18 cellular contexts compared by ENCODE assay signal in the genomic region with DNA sequence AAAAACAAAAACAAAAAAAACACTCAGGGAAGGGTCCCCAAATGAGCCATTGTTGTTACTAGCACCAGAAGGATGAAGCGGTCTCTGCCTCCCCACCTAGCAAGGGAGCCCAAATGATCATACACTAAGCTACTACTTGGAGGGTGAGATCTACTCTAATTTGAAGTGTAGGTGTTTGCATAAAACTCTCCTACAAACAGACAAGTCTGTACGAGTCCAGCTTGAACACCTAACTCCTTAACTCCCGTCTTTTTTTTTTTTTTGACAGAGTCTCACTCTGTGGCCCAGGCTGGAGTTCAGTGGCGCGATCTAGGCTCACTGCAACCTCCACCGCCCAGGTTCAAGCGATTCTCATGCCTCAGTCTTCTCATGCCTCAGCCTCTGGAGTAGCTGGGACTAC.
"Had no signal": no experiment of that assay in that cellular context is flagged by ENCODE, and none has a peak within 500 bp of the region (broad histone marks: within the 10 kb centered on the region; RNA-seq: fewer than 3 reads in every experiment).

No MANE protein-coding gene starts in this region.

- H3K4me3 ChIP-seq: colonic mucosa, esophagus squamous epithelium, gastrocnemius medialis, heart right ventricle, left lung, lower lobe of right lung had no signal

- DNase-seq: colonic mucosa; cortex of kidney; effector CD8-positive, alpha-beta T cell; effector memory CD8-positive, alpha-beta T cell; esophagus squamous epithelium; foreskin melanocyte; gastrocnemius medialis; glutamatergic neuron; heart right ventricle; left cardiac atrium; left lung; left ventricle myocardium superior; lower lobe of right lung; naive thymus-derived CD4-positive, alpha-beta T cell had no signal

- H3K9me3 Mint-ChIP-seq: effector memory CD8-positive, alpha-beta T cell; naive thymus-derived CD4-positive, alpha-beta T cell had no signal

- H3K27me3 Mint-ChIP-seq: dendritic cell treated with granulocyte-macrophage colony-stimulating factor and Interleukin-4, amounts not matched to agents 40 ng/mL and 50 ng/mL, for 4 days had no signal

- H3K36me3 ChIP-seq: colonic mucosa, esophagus squamous epithelium, gastrocnemius medialis, lower lobe of right lung had no signal

- H3K4me3 Mint-ChIP-seq: dendritic cell treated with granulocyte-macrophage colony-stimulating factor and Interleukin-4, amounts not matched to agents 40 ng/mL and 50 ng/mL, for 4 days; effector memory CD8-positive, alpha-beta T cell; memory B cell; naive thymus-derived CD4-positive, alpha-beta T cell had no signal

- H3K27ac ChIP-seq: colonic mucosa, epithelial cell of prostate, esophagus squamous epithelium, gastrocnemius medialis, heart right ventricle, left lung, lower lobe of right lung had no signal

- H3K4me1 Mint-ChIP-seq: memory B cell; naive thymus-derived CD4-positive, alpha-beta T cell had no signal

- H3K4me1 ChIP-seq: colonic mucosa, esophagus squamous epithelium, gastrocnemius medialis, heart right ventricle, left lung, lower lobe of right lung had no signal

- H3K27me3 ChIP-seq: colonic mucosa, esophagus squamous epithelium, gastrocnemius medialis, heart right ventricle, left lung had no signal

- H3K36me3 Mint-ChIP-seq: naive thymus-derived CD4-positive, alpha-beta T cell had no signal

- H3K9me3 ChIP-seq: colonic mucosa, esophagus squamous epithelium, gastrocnemius medialis, heart right ventricle, left lung, lower lobe of right lung had no signal

- H3K27ac Mint-ChIP-seq: dendritic cell treated with granulocyte-macrophage colony-stimulating factor and Interleukin-4, amounts not matched to agents 40 ng/mL and 50 ng/mL, for 4 days; effector memory CD8-positive, alpha-beta T cell; memory B cell; naive thymus-derived CD4-positive, alpha-beta T cell had no signal

- ATAC-seq: effector memory CD8-positive, alpha-beta T cell; esophagus mucosa; gastrocnemius medialis; left cardiac atrium; left lung; left ventricle myocardium superior; naive thymus-derived CD4-positive, alpha-beta T cell had no signal
